25 cellular contexts compared by ENCODE assay signal in genomic region chr20:48709292-48709691, GRCh38.
DNase-seq lines count a peak whose midpoint lies in the region; ATAC-seq and TF ChIP-seq lines count a peak whose summit lies in the region.
"Had no signal": no experiment of that assay in that cellular context is flagged by ENCODE, and none has a peak within 500 bp of the region (broad histone marks: within the 10 kb centered on the region; RNA-seq: fewer than 3 reads in every experiment).

No MANE protein-coding gene starts in this region.

- TF ChIP-seq POLR2A in GM18505 (IDR thresholded peaks at IDR 0.05; ENCODE audit: borderline replicate concordance, extremely low read depth, insufficient read depth, insufficient read length), result peak; percentile 6

- H3K27me3 ChIP-seq in BLaER1 (no peaks in the 10 kb centered on the region), dorsolateral prefrontal cortex (no peaks in the 10 kb centered on the region), neuronal stem cell (ENCODE audit: control insufficient read depth in 3 of 3, insufficient read depth in 3 of 3, low read depth in 1 of 3, low read length in 3 of 3) (no peaks in the 10 kb centered on the region), colonic mucosa (no peaks in the 10 kb centered on the region)
- H3K27me3 ChIP-seq: ovary, spleen had no signal

- H3K18ac ChIP-seq in neuronal stem cell (ENCODE audit: low read length), result peak overlapping the region; percentile 11

- intact Hi-C loops in dorsolateral prefrontal cortex (cut with DNase I) (no loop called here), left cardiac atrium (cut with DNase I) (no loop called here), colonic mucosa (cut with DNase I) (no loop called here)

- no CpG with 5 or more reads among the region's 12 CpGs for WGBS in neuronal stem cell (ENCODE audit: extremely low coverage in 2 of 2, insufficient read length in 2 of 2, insufficient replicate concordance in 1 of 2), 2 donors

- H3K4me2 ChIP-seq in BLaER1 (0 out of 2 replicates have a peak overlapping the region, but pooled peaks have one; percentile 33), neuronal stem cell (ENCODE audit: insufficient read depth, low read length, poor library complexity, severe bottlenecking) (no peak overlapping the region)

- H3K27me3 Mint-ChIP-seq in T-helper 2 cell treated with Interferon-gamma antibody and Interleukin-4, amounts not matched to agents 5 μg/mL and 100 μg/mL, for 36 hours (ENCODE audit: low read depth), result no peaks in the 10 kb centered on the region

- peaks cover 32% of the 10 kb centered on the region for H3K4me1 Mint-ChIP-seq in T-helper 2 cell treated with Interferon-gamma antibody and Interleukin-4, amounts not matched to agents 5 μg/mL and 100 μg/mL, for 36 hours (ENCODE audit: low read depth)

- H4K91ac ChIP-seq in neuronal stem cell (ENCODE audit: low read depth, low read length, poor library complexity), result no peak overlapping the region

- H3K4ac ChIP-seq in neuronal stem cell (ENCODE audit: low read length), result no peak overlapping the region

- no peak overlapping the region for H3K4me3 Mint-ChIP-seq in T-helper 2 cell treated with Interferon-gamma antibody and Interleukin-4, amounts not matched to agents 5 μg/mL and 100 μg/mL, for 36 hours
- H3K4me3 Mint-ChIP-seq: nephron had no signal

- H3K9ac ChIP-seq in BLaER1, result no peak overlapping the region
- no peak overlapping the region for H3K9ac ChIP-seq in neuronal stem cell (ENCODE audit: low read depth, low read length, poor library complexity)
- H3K9ac ChIP-seq in colonic mucosa (ENCODE audit: low read depth in 2 of 2, low read length in 2 of 2), result no peak overlapping the region

- H4K20me1 ChIP-seq in BLaER1, result no peaks in the 10 kb centered on the region

- peaks cover 3% of the 10 kb centered on the region for H3K79me1 ChIP-seq in neuronal stem cell (ENCODE audit: low read depth, low read length)

- H3K27ac ChIP-seq in BLaER1, result no peak overlapping the region
- peak overlapping the region; percentile 61 to 100 (median 96) for H3K27ac ChIP-seq in dorsolateral prefrontal cortex
- H3K27ac ChIP-seq in neuronal stem cell (replicated peaks; ENCODE audit: low read length), result no peak overlapping the region
- H3K27ac ChIP-seq in colonic mucosa, result no peak overlapping the region
- H3K27ac ChIP-seq: C4-2B, epithelial cell of prostate, HL-60, ovary had no signal

- ATAC-seq in GM18505 (IDR thresholded peaks at IDR 0.05; ENCODE audit: unreplicated experiment) (no peak), left cardiac atrium (no peak), GM21515 (IDR thresholded peaks at IDR 0.05; ENCODE audit: unreplicated experiment) (no peak)
- ATAC-seq: HCT116, PC-3, Right ventricle myocardium inferior, SK-N-SH treated with all-trans-retinoic acid at 6 μM for 48 hours had no signal

- H3K4me3 ChIP-seq in BLaER1 (no peak overlapping the region), dorsolateral prefrontal cortex (no peak overlapping the region), neuronal stem cell (ENCODE audit: low read length in 2 of 2) (no peak overlapping the region), colonic mucosa (no peak overlapping the region)
- H3K4me3 ChIP-seq: ovary, spleen had no signal

- H3K36me3 ChIP-seq in BLaER1 (no peaks in the 10 kb centered on the region), neuronal stem cell (replicated peaks in 1 of 2; ENCODE audit: control insufficient read depth in 2 of 2, insufficient read depth in 2 of 2, low read length in 2 of 2) (peaks cover 0 to 75% of the 10 kb centered on the region in 2 donors), colonic mucosa (no peaks in the 10 kb centered on the region)
- H3K36me3 ChIP-seq: ovary had no signal

- TF ChIP-seq CTCF in dorsolateral prefrontal cortex (IDR thresholded peaks at IDR 0.05 in 54 of 56, conservative IDR thresholded peaks at IDR 0.05 in 2 of 56; ENCODE audit: low read depth in 1 of 56, partially characterized antibody in 56 of 56) (no peak), colonic mucosa (IDR thresholded peaks at IDR 0.05) (no peak)

- no peak overlapping the region for H3K14ac ChIP-seq in neuronal stem cell (ENCODE audit: low read length)

- no peak overlapping the region for H2AFZ ChIP-seq in neuronal stem cell (ENCODE audit: low read length)

- no peak overlapping the region for H2BK15ac ChIP-seq in neuronal stem cell (ENCODE audit: low read length)

- H2AK5ac ChIP-seq in neuronal stem cell (ENCODE audit: low read depth, low read length), result no peak overlapping the region

- no peak overlapping the region for H2BK5ac ChIP-seq in neuronal stem cell (ENCODE audit: low read length)

- no peak overlapping the region for H4K8ac ChIP-seq in neuronal stem cell (ENCODE audit: low read depth, low read length)

- no peaks in the 10 kb centered on the region for H3K9me3 Mint-ChIP-seq in T-helper 2 cell treated with Interferon-gamma antibody and Interleukin-4, amounts not matched to agents 5 μg/mL and 100 μg/mL, for 36 hours
- H3K9me3 Mint-ChIP-seq: nephron had no signal

- peaks cover 77% of the 10 kb centered on the region for H3K4me1 ChIP-seq in BLaER1
- no peaks in the 10 kb centered on the region for H3K4me1 ChIP-seq in neuronal stem cell (ENCODE audit: control insufficient read depth in 2 of 2, insufficient read depth in 1 of 2, low read depth in 1 of 2, low read length in 2 of 2)
- no peaks in the 10 kb centered on the region for H3K4me1 ChIP-seq in colonic mucosa

- H3K9me3 ChIP-seq in BLaER1, result no peaks in the 10 kb centered on the region
- H3K9me3 ChIP-seq in neuronal stem cell (replicated peaks in 1 of 2; ENCODE audit: control insufficient read depth in 2 of 2, insufficient read depth in 1 of 2, low read depth in 1 of 2, low read length in 2 of 2), result peaks cover 0 to 2% of the 10 kb centered on the region in 2 donors
- no peaks in the 10 kb centered on the region for H3K9me3 ChIP-seq in colonic mucosa
- H3K9me3 ChIP-seq: ovary, spleen had no signal

- no peak overlapping the region for H2BK120ac ChIP-seq in neuronal stem cell (ENCODE audit: low read depth, low read length)

- no peak for DNase-seq in dorsolateral prefrontal cortex
- no peak for DNase-seq in neuronal stem cell (ENCODE audit: low spot score)
- DNase-seq in T-helper 2 cell treated with Interferon-gamma antibody and Interleukin-4, amounts not matched to agents 5 μg/mL and 100 μg/mL, for 36 hours (ENCODE audit: low spot score), result no peak
- no peak for DNase-seq in left cardiac atrium
- no peak for DNase-seq in colonic mucosa
- DNase-seq: activated CD4-positive, alpha-beta T cell treated with anti-CD3 and anti-CD28 coated beads for 48 hours; cerebellar nuclear complex; islet precursor cell; Karpas-422; NCI-H1694; NCI-H510A treated with DMSO at 0.1 percent for 48 hours; ovary; PC-3; stimulated activated CD4-positive, alpha-beta T cell treated with anti-CD3 and anti-CD28 coated beads, Interleukin-2, amount 100 ng/mL, for 48 hours had no signal

- H3K27ac Mint-ChIP-seq in T-helper 2 cell treated with Interferon-gamma antibody and Interleukin-4, amounts not matched to agents 5 μg/mL and 100 μg/mL, for 36 hours, result no peak overlapping the region

- no peak overlapping the region for H2BK12ac ChIP-seq in neuronal stem cell (ENCODE audit: low read length)

- H3K23ac ChIP-seq in neuronal stem cell (ENCODE audit: low read depth, low read length, poor library complexity), result no peak overlapping the region

- peaks cover 33% of the 10 kb centered on the region for H3K36me3 Mint-ChIP-seq in T-helper 2 cell treated with Interferon-gamma antibody and Interleukin-4, amounts not matched to agents 5 μg/mL and 100 μg/mL, for 36 hours (ENCODE audit: low read depth)

Comparison
In these comparisons a context has a peak if more than half of its experiments do, and no peak if none do; other contexts are left out.
1. H3K27ac ChIP-seq: peak in dorsolateral prefrontal cortex (59 of 59); none in BLaER1 (single experiment), neuronal stem cell (single experiment) and colonic mucosa (single experiment).